In genomic region chr1:183634429-183635065, GRCh38 we compare ENCODE assay signal across 8 cellular contexts. TPM values are rescaled to one million over a fixed set of nuclear protein-coding genes. Genes with fewer than 3 reads are reported as not detected.
A peak's percentile ranks its signal among the peaks of the same experiment; 100 is the strongest.
DNase-seq lines count a peak whose midpoint lies in the region; ATAC-seq and TF ChIP-seq lines count a peak whose summit lies in the region.

No MANE protein-coding gene starts in this region.

- no peak for TF ChIP-seq CTCF in GM20000 (IDR thresholded peaks at IDR 0.05; ENCODE audit: extremely low read depth, missing control alignments)
- no peak for TF ChIP-seq CTCF in RWPE1 (conservative IDR thresholded peaks at IDR 0.05; ENCODE audit: low read depth)
- no peak for TF ChIP-seq CTCF in fibroblast of pulmonary artery (IDR thresholded peaks at IDR 0.05; ENCODE audit: low read length, missing control alignments)

- H3K4me1 ChIP-seq in skeletal muscle satellite cell (ENCODE audit: control insufficient read depth, insufficient read depth, low read length): peaks cover 30% of the 10 kb centered on the region

- DNase-seq in GM20000 (ENCODE audit: low spot score): peak; percentile 25
- no peak for DNase-seq in RWPE1 (ENCODE audit: low spot score)
- DNase-seq in fibroblast of pulmonary artery (ENCODE audit: low read depth): no peak
- no peak for DNase-seq in A172 (ENCODE audit: low spot score)

- H3K4me2 ChIP-seq in skeletal muscle satellite cell (ENCODE audit: low read length): peak overlapping the region; percentile 80

- H3K9ac ChIP-seq in skeletal muscle satellite cell (ENCODE audit: low read depth, low read length): peak overlapping the region; percentile 96

- peak overlapping the region; percentile 94 for H3K27ac ChIP-seq in RWPE1

- peaks cover 20% of the 10 kb centered on the region for H3K36me3 ChIP-seq in skeletal muscle satellite cell (ENCODE audit: insufficient read depth, low read length)

- H3K4me3 ChIP-seq in fibroblast of pulmonary artery (replicated peaks; ENCODE audit: low read depth, low read length): peak overlapping the region; percentile 89
- peak overlapping the region; percentile 88 for H3K4me3 ChIP-seq in skeletal muscle satellite cell (ENCODE audit: low read length)

- CTCF ChIA-PET in RWPE1 (lab: Yijun Ruan, JAX): interaction anchor here (0.6 to 1.3 kb wide), 6 partner anchors 21 to 474 kb away, joined by 3 to 8 read pairs (median 4); no protein-coding TSS in a partner anchor

- no peaks in the 10 kb centered on the region for H3K27me3 ChIP-seq in skeletal muscle satellite cell (ENCODE audit: control insufficient read depth, insufficient read depth, low read length)

- ATAC-seq in HG03097 (IDR thresholded peaks at IDR 0.05; ENCODE audit: low FRiP score, unreplicated experiment) (no peak), HG02571 (IDR thresholded peaks at IDR 0.05; ENCODE audit: unreplicated experiment) (no peak), GM21576 (IDR thresholded peaks at IDR 0.05; ENCODE audit: unreplicated experiment) (no peak)

- POLR2A ChIA-PET in RWPE1 (lab: Yijun Ruan, JAX; ENCODE audit: low non-redundant PET): no interaction called here

- H3K9me3 ChIP-seq in skeletal muscle satellite cell (replicated peaks; ENCODE audit: low read length): no peaks in the 10 kb centered on the region

RNA-seq across cellular contexts. Expression of gene ARPC5, which starts 1.0 kb away (rescaled TPM):
- 165 and 175 TPM in 2 replicates for total RNA-seq in skeletal muscle satellite cell (2012; rRNA removed)
- 334 and 446 TPM in 2 replicates for total RNA-seq in A172 (2014; rRNA removed; shearing (Covaris generic))

RNA-seq across cellular contexts. Expression of gene APOBEC4, which starts 18.6 kb away (rescaled TPM):
- not detected in 2 replicates for total RNA-seq in skeletal muscle satellite cell (2012; rRNA removed)
- total RNA-seq in A172 (2014; rRNA removed; shearing (Covaris generic)): not detected in 2 replicates

RNA-seq across cellular contexts. Expression of gene NCF2, which starts 44.3 kb away (rescaled TPM):
- total RNA-seq in skeletal muscle satellite cell (2012; rRNA removed): not detected in 2 replicates
- total RNA-seq in A172 (2014; rRNA removed; shearing (Covaris generic)): 2.7 and 5.8 TPM in 2 replicates
